20 cellular contexts compared by ENCODE assay signal in genomic region chr6:7418238-7418905, GRCh38. TPM values are rescaled to one million over a fixed set of nuclear protein-coding genes. Genes with fewer than 3 reads are reported as not detected.
A peak's percentile ranks its signal among the peaks of the same experiment; 100 is the strongest.
DNase-seq lines count a peak whose midpoint lies in the region; ATAC-seq, FAIRE-seq and TF ChIP-seq lines count a peak whose summit lies in the region.
"Had no signal": no experiment of that assay in that cellular context is flagged by ENCODE, and none has a peak within 500 bp of the region (broad histone marks: within the 10 kb centered on the region; RNA-seq: fewer than 3 reads in every experiment).

No MANE protein-coding gene starts in this region.

- H3K9ac ChIP-seq in IMR-90 (ENCODE audit: low read depth, low read length) (no peak overlapping the region), mesenchymal stem cell (ENCODE audit: low read length) (no peak overlapping the region), GM23248 (no peak overlapping the region)

- H2BK20ac ChIP-seq in IMR-90 (ENCODE audit: low read depth, low read length), result no peak overlapping the region

- no peak overlapping the region for H3K56ac ChIP-seq in IMR-90 (ENCODE audit: extremely low read depth, insufficient read depth, low read length)

- H2AFZ ChIP-seq in IMR-90 (replicated peaks; ENCODE audit: low read length, poor library complexity) (no peak overlapping the region), mesenchymal stem cell (ENCODE audit: low read depth, low read length) (no peak overlapping the region), GM23248 (no peak overlapping the region)

- H4K20me1 ChIP-seq in IMR-90 (ENCODE audit: insufficient read depth, low read length), result 0 out of 2 replicates have a peak, but pooled peaks cover 3% of the 10 kb centered on the region
- no peaks in the 10 kb centered on the region for H4K20me1 ChIP-seq in GM23248 (ENCODE audit: insufficient read depth)

- H4K91ac ChIP-seq in IMR-90 (ENCODE audit: insufficient read depth, low read depth, low read length) (peak overlapping the region; percentile 9; the same call in 1 of the 2 replicates), mesenchymal stem cell (ENCODE audit: low read length) (no peak overlapping the region)

- H2BK5ac ChIP-seq in IMR-90 (ENCODE audit: low read depth, low read length, poor library complexity, severe bottlenecking), result no peak overlapping the region
- no peak overlapping the region for H2BK5ac ChIP-seq in mesenchymal stem cell (ENCODE audit: low read depth, low read length, poor library complexity, severe bottlenecking)

- peaks cover 5 to 6% of the 10 kb centered on the region in 2 experiments; a peak in 1 of 4 replicates for H3K79me1 ChIP-seq in IMR-90 (ENCODE audit: low read depth in 1 of 2, low read length in 2 of 2)
- H3K79me1 ChIP-seq in mesenchymal stem cell (replicated peaks; ENCODE audit: low read length, poor library complexity, severe bottlenecking), result peaks cover 4% of the 10 kb centered on the region

- H2BK120ac ChIP-seq in IMR-90 (ENCODE audit: low read depth, low read length) (no peak overlapping the region), mesenchymal stem cell (ENCODE audit: low read depth, low read length) (no peak overlapping the region)

- H3K14ac ChIP-seq in IMR-90 (replicated peaks; ENCODE audit: low read depth, low read length), result no peak overlapping the region; the same call in 1 of the 2 replicates
- H3K14ac ChIP-seq in mesenchymal stem cell (ENCODE audit: low read length in 2 of 2), result peak overlapping the region in 1 of 2 experiments; percentile 22

- H3K36me3 ChIP-seq in IMR-90 (ENCODE audit: control insufficient read depth, insufficient read depth, low read length) (peaks cover 9% of the 10 kb centered on the region), bronchial epithelial cell (ENCODE audit: control insufficient read depth, insufficient read depth, low read length) (peaks cover 9% of the 10 kb centered on the region), mesenchymal stem cell (ENCODE audit: control insufficient read depth in 1 of 2, insufficient read depth in 2 of 2, low read depth in 1 of 2, low read length in 2 of 2) (peaks cover 15 to 48% of the 10 kb centered on the region in 2 experiments), GM23248 (ENCODE audit: low read depth) (peaks cover 24% of the 10 kb centered on the region), ovary (no peaks in the 10 kb centered on the region)

- H3K9me3 ChIP-seq in IMR-90 (ENCODE audit: control insufficient read depth, insufficient read depth, low read length) (no peaks in the 10 kb centered on the region), mesenchymal stem cell (ENCODE audit: control insufficient read depth, low read length) (no peaks in the 10 kb centered on the region), GM23248 (ENCODE audit: low read depth) (no peaks in the 10 kb centered on the region), ovary (no peaks in the 10 kb centered on the region)
- H3K9me3 ChIP-seq: adrenal gland, SJSA1, testis had no signal

- CTCF ChIA-PET in IMR-90 (lab: Yijun Ruan, JAX), result interaction anchor here (1.0 kb wide), 1 partner anchor 9 kb away, joined by 3 read pairs; no protein-coding TSS in a partner anchor

- no peak for FAIRE-seq in bronchial epithelial cell (lab: Jason Lieb, UNC)
- FAIRE-seq: TTC549 had no signal

- peak overlapping the region in 1 of 2 experiments; percentile 92 for H2BK12ac ChIP-seq in mesenchymal stem cell (ENCODE audit: low read length in 2 of 2)

- no peaks in the 10 kb centered on the region for H3K9me2 ChIP-seq in GM23248 (ENCODE audit: insufficient read depth)

- peak overlapping the region; percentile 66; the same call in 1 of the 2 replicates for H3K23ac ChIP-seq in IMR-90 (ENCODE audit: low read depth, low read length)
- H3K23ac ChIP-seq in mesenchymal stem cell (ENCODE audit: low read length in 2 of 2), result no peak overlapping the region

- H3K79me2 ChIP-seq in GM23248 (ENCODE audit: insufficient read depth), result no peaks in the 10 kb centered on the region

- peaks cover 10% of the 10 kb centered on the region; the same call in 1 of the 2 replicates for H3K9me1 ChIP-seq in IMR-90 (ENCODE audit: insufficient read depth, low read length)

- DNase-seq in IMR-90 (peak; percentile 21), bronchial epithelial cell (ENCODE audit: low read depth) (peak; percentile 84), mesenchymal stem cell (peak; percentile 59), GM23248 (no peak), ovary (no peak)
- no peak for DNase-seq in central memory CD4-positive, alpha-beta T cell
- DNase-seq: activated CD4-positive, alpha-beta memory T cell treated with anti-CD3 and anti-CD28 coated beads, Interleukin-2, amount 10 ng/mL, durations not matched to agents 7 days and 5 days; activated T-cell treated with anti-CD3 and anti-CD28 coated beads, Interleukin-2, amount 50 U/mL, for 48 hours; adrenal gland; caudate nucleus; left ventricle myocardium superior; NCI-H2029; NCI-H524; testis had no signal

- H3K4me2 ChIP-seq in IMR-90 (ENCODE audit: low read depth, low read length) (no peak overlapping the region), mesenchymal stem cell (ENCODE audit: low read length, poor library complexity, severe bottlenecking) (no peak overlapping the region), GM23248 (ENCODE audit: unreplicated experiment) (no peak overlapping the region)

- intact Hi-C loops in IMR-90 (cut with micrococcal nuclease), result loop anchor here (2.0 kb wide), 1 partner anchor 172 kb away; the partner anchor contains the start of gene SNRNP48
- intact Hi-C loops in ovary (cut with DNase I), result no loop called here

- H2BK15ac ChIP-seq in IMR-90 (ENCODE audit: low read depth, low read length), result no peak overlapping the region
- no peak overlapping the region for H2BK15ac ChIP-seq in mesenchymal stem cell (ENCODE audit: low read depth, poor library complexity, severe bottlenecking)

- no peak for TF ChIP-seq CTCF in C4-2B (conservative IDR thresholded peaks at IDR 0.05)
- no peak for TF ChIP-seq CTCF in IMR-90 (conservative IDR thresholded peaks at IDR 0.05; ENCODE audit: low read depth, low read length)
- TF ChIP-seq CTCF in bronchial epithelial cell (IDR thresholded peaks at IDR 0.05; ENCODE audit: insufficient read depth, low read length, severe bottlenecking), result no peak
- TF ChIP-seq CTCF in ovary (IDR thresholded peaks at IDR 0.05), result no peak

- TF ChIP-seq POLR2A in IMR-90 (IDR thresholded peaks at IDR 0.05; ENCODE audit: low read depth, low read length) (no peak), ovary (IDR thresholded peaks at IDR 0.05) (no peak)

- no peak for TF ChIP-seq RAD21 in IMR-90 (IDR thresholded peaks at IDR 0.05; ENCODE audit: low read length)

- 50% methylated on average over 2 of the region's 6 CpGs; no CpG with 5 or more reads in 1 of the 2 experiments for WGBS in IMR-90 (ENCODE audit: extremely low coverage in 2 of 2, insufficient read length in 1 of 2), 2 experiments
- WGBS in mesenchymal stem cell, result 67% methylated on average over 5 of the region's 6 CpGs
- WGBS in GM23248 (ENCODE audit: low coverage in 1 of 2, low lambda C conversion rate in 2 of 2, missing lambda C conversion rate in 2 of 2), 2 experiments, result 86 to 87% methylated on average over 6 of the region's 6 CpGs
- 79 to 82% (median 80%) methylated on average over 6 of the region's 6 CpGs for WGBS in ovary, 3 donors

- H4K8ac ChIP-seq in IMR-90 (ENCODE audit: low read depth in 2 of 2, low read length in 2 of 2) (no peak overlapping the region), mesenchymal stem cell (ENCODE audit: low read length) (no peak overlapping the region)

- 0 out of 2 replicates have a peak overlapping the region, but pooled peaks have one; percentile 8 for H4K5ac ChIP-seq in IMR-90 (ENCODE audit: low read depth, low read length)

- H3F3A ChIP-seq in GM23248 (ENCODE audit: insufficient read depth), result peaks cover 12% of the 10 kb centered on the region; the same call in 1 of the 2 replicates

- ATAC-seq in IMR-90 (ENCODE audit: low read depth), result no peak
- ATAC-seq in GM19328 (IDR thresholded peaks at IDR 0.05; ENCODE audit: unreplicated experiment), result no peak
- ATAC-seq: foreskin keratinocyte, left ventricle myocardium superior had no signal

- H3K27ac ChIP-seq in C4-2B (peak overlapping the region; percentile 63; the same call in 1 of the 2 replicates), IMR-90 (ENCODE audit: insufficient read depth, low read length) (peak overlapping the region; percentile 8; the same call in 1 of the 2 replicates), mesenchymal stem cell (ENCODE audit: low read length, poor library complexity, severe bottlenecking) (no peak overlapping the region), GM23248 (no peak overlapping the region), ovary (no peak overlapping the region)
- H3K27ac ChIP-seq: adrenal gland, foreskin keratinocyte, SJSA1, testis had no signal

- POLR2A ChIA-PET in IMR-90 (lab: Charles Lee; ENCODE audit: unreplicated experiment), result no interaction called here

- H2AK5ac ChIP-seq in IMR-90 (ENCODE audit: low read depth, low read length), result no peak overlapping the region
- no peak overlapping the region for H2AK5ac ChIP-seq in mesenchymal stem cell (ENCODE audit: low read length, severe bottlenecking)

- H3K18ac ChIP-seq in IMR-90 (ENCODE audit: low read depth, low read length) (peak overlapping the region; percentile 33; the same call in 1 of the 2 replicates), mesenchymal stem cell (ENCODE audit: low read depth in 1 of 2, low read length in 2 of 2) (peak overlapping the region; percentile 58 to 82)

- no TSS peak for BruUV-seq in IMR-90 (replicated peaks; lab: Mats Ljungman, UMichigan)

- dilution Hi-C loops in IMR-90 (cut with HindIII; ENCODE audit: low sequenced_read_pairs, unreplicated experiment), result no loop called here

- no peak for TF ChIP-seq EP300 in ovary (IDR thresholded peaks at IDR 0.05)

- H3K4me1 ChIP-seq in IMR-90 (ENCODE audit: control insufficient read depth, insufficient read depth, low read length) (peaks cover 11% of the 10 kb centered on the region), mesenchymal stem cell (ENCODE audit: control insufficient read depth, insufficient read depth, low read depth, low read length) (peaks cover 6% of the 10 kb centered on the region), GM23248 (ENCODE audit: insufficient read depth) (peaks cover 15% of the 10 kb centered on the region), ovary (ENCODE audit: insufficient read depth) (no peaks in the 10 kb centered on the region)
- H3K4me1 ChIP-seq: adrenal gland, foreskin keratinocyte, SJSA1, testis had no signal

- H3K27me3 ChIP-seq in IMR-90 (ENCODE audit: control insufficient read depth, insufficient read depth, low read length) (no peaks in the 10 kb centered on the region), bronchial epithelial cell (ENCODE audit: control insufficient read depth, insufficient read depth, low read length) (no peaks in the 10 kb centered on the region), mesenchymal stem cell (ENCODE audit: control insufficient read depth in 1 of 2, insufficient read depth in 1 of 2, low read length in 2 of 2) (no peaks in the 10 kb centered on the region), GM23248 (replicated peaks; ENCODE audit: insufficient read depth) (no peaks in the 10 kb centered on the region), ovary (no peaks in the 10 kb centered on the region)
- H3K27me3 ChIP-seq: adrenal gland, foreskin keratinocyte, SJSA1, testis had no signal

- H3K4me3 ChIP-seq in IMR-90 (ENCODE audit: insufficient read depth, low read depth, low read length) (no peak overlapping the region), bronchial epithelial cell (ENCODE audit: low read depth, low read length) (no peak overlapping the region), mesenchymal stem cell (ENCODE audit: insufficient read depth in 1 of 2, low read depth in 1 of 2, low read length in 2 of 2) (no peak overlapping the region), GM23248 (no peak overlapping the region), ovary (no peak overlapping the region)
- H3K4me3 ChIP-seq: adrenal gland, SJSA1, testis had no signal

- 0 out of 2 replicates have a peak overlapping the region, but pooled peaks have one; percentile 33 for H3K4ac ChIP-seq in IMR-90 (ENCODE audit: low read depth, low read length)
- H3K4ac ChIP-seq in mesenchymal stem cell (ENCODE audit: low read depth in 1 of 2, low read length in 2 of 2), result peak overlapping the region in 1 of 2 experiments; percentile 62

- in situ Hi-C loops in IMR-90 (cut with MboI; ENCODE audit: low sequenced_read_pairs), result no loop called here
- in situ Hi-C loops in GM23248 (cut with MboI), result no loop called here

- no peak overlapping the region for H2AK9ac ChIP-seq in IMR-90 (replicated peaks; ENCODE audit: low read depth, low read length, poor library complexity)

RNA-seq across cellular contexts. Expression of gene RIOK1, which starts 28.8 kb away (rescaled TPM):
- total RNA-seq in IMR-90 (2012; rRNA removed) (17.0 and 27.2 TPM in 2 replicates), bronchial epithelial cell (21.9 and 25.3 TPM in 2 replicates), ovary (10 to 100 TPM; 11.2 to 33.2 (median 18.5) TPM)
- polyA plus RNA-seq in IMR-90 (2012; rRNA removed) (14.2 and 17.8 TPM in 2 replicates), GM23248 (2016; fragmentation: Nextera tagmentation; extraction: Ambion mirVana) (22.4 and 26.4 TPM in 2 replicates), ovary (10 to 100 TPM; 11.7 to 17.3 TPM)
- 5.8 and 10.2 TPM in 2 replicates for polyA plus RNA-seq in IMR-90 (2012; cell fraction: cytosol; rRNA removed)
- polyA plus RNA-seq in IMR-90 (2012; cell fraction: nucleus; rRNA removed; ENCODE audit: low replicate concordance), result 10.8 and 22.4 TPM in 2 replicates
- polyA plus RNA-seq in mesenchymal stem cell (2013, experiment 1 of 2), result 17.8 TPM
- polyA plus RNA-seq in mesenchymal stem cell (2013, experiment 2 of 2), result 17.4 TPM
- total RNA-seq in GM23248 (2014; rRNA removed; shearing (Covaris generic)), result 13.2 and 22.5 TPM in 2 replicates

RNA-seq across cellular contexts. Expression of gene CAGE1, which starts 28.8 kb away (rescaled TPM):
- total RNA-seq in IMR-90 (2012; rRNA removed), result under 0.01 TPM in 1 of 2 replicates, not detected in the other
- polyA plus RNA-seq in IMR-90 (2012; rRNA removed), result not detected in 2 replicates
- polyA plus RNA-seq in IMR-90 (2012; cell fraction: cytosol; rRNA removed), result not detected in 2 replicates
- not detected in 2 replicates for polyA plus RNA-seq in IMR-90 (2012; cell fraction: nucleus; rRNA removed; ENCODE audit: low replicate concordance)
- 0.13 TPM in 1 of 2 replicates, not detected in the other for total RNA-seq in bronchial epithelial cell
- not detected for polyA plus RNA-seq in mesenchymal stem cell (2013, experiment 1 of 2)
- polyA plus RNA-seq in mesenchymal stem cell (2013, experiment 2 of 2), result not detected
- not detected in 2 replicates for total RNA-seq in GM23248 (2014; rRNA removed; shearing (Covaris generic))
- not detected in 2 replicates for polyA plus RNA-seq in GM23248 (2016; fragmentation: Nextera tagmentation; extraction: Ambion mirVana)
- total RNA-seq in ovary, result not detected
- polyA plus RNA-seq in ovary, result not detected
- total RNA-seq: left ventricle myocardium superior had no signal
- polyA plus RNA-seq: adrenal gland, IgD-negative memory B cell had no signal

Comparison
In these comparisons a context has a peak if more than half of its experiments do, and no peak if none do; other contexts are left out.
1. H3K27ac ChIP-seq: peak in C4-2B (single experiment) and IMR-90 (single experiment); none in mesenchymal stem cell (single experiment), GM23248 (single experiment) and ovary (0 of 2).
2. DNase-seq: peak in IMR-90 (single experiment), bronchial epithelial cell (single experiment) and mesenchymal stem cell (single experiment); none in GM23248 (single experiment), central memory CD4-positive, alpha-beta T cell (single experiment) and ovary (0 of 5).